In the genomic region with DNA sequence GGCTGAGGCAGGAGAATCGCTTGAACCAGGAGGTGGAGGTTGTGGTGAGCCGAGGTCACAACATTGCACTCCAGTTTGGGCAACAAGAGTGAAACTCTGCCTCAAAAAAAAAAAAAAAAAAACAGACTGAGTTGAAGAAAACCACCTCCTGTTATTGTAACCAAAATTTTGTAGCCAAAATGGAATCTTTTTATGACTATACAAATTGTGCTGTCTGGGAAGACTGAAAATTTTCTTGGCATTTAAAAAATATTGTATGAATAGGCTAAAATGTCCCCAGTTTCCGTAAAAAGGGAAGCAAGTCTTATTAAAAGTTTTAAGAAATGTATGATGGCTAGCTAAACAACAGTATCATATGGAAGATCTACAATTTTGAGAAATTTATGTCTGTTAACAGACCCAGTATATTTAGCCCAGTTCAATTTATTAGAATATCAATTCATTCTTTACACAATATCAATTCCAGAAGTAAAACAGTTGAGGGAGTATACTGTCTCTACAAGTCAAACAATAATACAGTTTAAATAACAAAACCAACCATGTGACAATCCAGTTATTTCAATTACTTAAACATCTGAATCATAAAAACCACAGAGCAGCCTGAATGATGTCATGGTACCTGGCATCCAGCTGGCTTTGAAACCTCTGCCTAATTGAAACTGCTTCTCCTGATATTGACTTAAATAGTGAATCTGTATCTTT, we compare ENCODE assay signal across 8 cellular contexts.
DNase-seq lines count a peak whose midpoint lies in the region; ATAC-seq and TF ChIP-seq lines count a peak whose summit lies in the region.

No MANE protein-coding gene starts in this region.

- peak; percentile 43 for DNase-seq in NCI-H69 (lab: John Stamatoyannopoulos, UW)
- DNase-seq in fibroblast of villous mesenchyme (ENCODE audit: low read depth) = peak; percentile 89
- no peak for DNase-seq in glutamatergic neuron
- no peak for DNase-seq in cerebellum (ENCODE audit: low spot score)
- DNase-seq in CD8-positive, alpha-beta T cell = no peak
- no peak for DNase-seq in coronary artery (ENCODE audit: low spot score)

- H3K9me3 ChIP-seq in CD8-positive, alpha-beta T cell (ENCODE audit: low read length) = no peaks in the 10 kb centered on the region

- no peaks in the 10 kb centered on the region for H3K4me1 ChIP-seq in CD8-positive, alpha-beta T cell (ENCODE audit: insufficient read depth, low read length)

- no peaks in the 10 kb centered on the region for H3K36me3 ChIP-seq in CD8-positive, alpha-beta T cell (ENCODE audit: insufficient read depth, low read length)

- no peaks in the 10 kb centered on the region for H3K27me3 ChIP-seq in CD8-positive, alpha-beta T cell (ENCODE audit: insufficient read depth, low read length)

- ATAC-seq in GM18517 (IDR thresholded peaks at IDR 0.05; ENCODE audit: unreplicated experiment) (peak; percentile 82), HG02798 (IDR thresholded peaks at IDR 0.05; ENCODE audit: poor library complexity, unreplicated experiment) (peak; percentile 67)
- no peak for ATAC-seq in CD8-positive, alpha-beta T cell

- no peak overlapping the region for H3K4me3 ChIP-seq in fibroblast of villous mesenchyme (ENCODE audit: low read depth, low read length)
- no peak overlapping the region for H3K4me3 ChIP-seq in CD8-positive, alpha-beta T cell (ENCODE audit: low read depth, low read length)
- H3K4me3 ChIP-seq in coronary artery = no peak overlapping the region

- H3K36me3 Mint-ChIP-seq in glutamatergic neuron (ENCODE audit: unreplicated experiment) = no peaks in the 10 kb centered on the region
- no peaks in the 10 kb centered on the region for H3K36me3 Mint-ChIP-seq in CD8-positive, alpha-beta T cell

- POLR2A ChIA-PET in CD8-positive, alpha-beta T cell (lab: Charles Lee) = no interaction called here

- CTCF ChIA-PET in CD8-positive, alpha-beta T cell (lab: Charles Lee) = no interaction called here

- no peak overlapping the region for H3K27ac ChIP-seq in CD8-positive, alpha-beta T cell (ENCODE audit: low read depth, low read length)
- no peak overlapping the region for H3K27ac ChIP-seq in coronary artery

- TF ChIP-seq CTCF in fibroblast of villous mesenchyme (IDR thresholded peaks at IDR 0.05; ENCODE audit: insufficient read depth, low read depth, low read length) (no peak), glutamatergic neuron (IDR thresholded peaks at IDR 0.05; ENCODE audit: partially characterized antibody, unreplicated experiment) (no peak), coronary artery (IDR thresholded peaks at IDR 0.05) (no peak)
- TF ChIP-seq CTCF in CD8-positive, alpha-beta T cell (IDR thresholded peaks at IDR 0.05) = no peak

- no peak overlapping the region for H3K4me3 Mint-ChIP-seq in glutamatergic neuron (ENCODE audit: unreplicated experiment)
- no peak overlapping the region for H3K4me3 Mint-ChIP-seq in CD8-positive, alpha-beta T cell

- intact Hi-C loops in CD8-positive, alpha-beta T cell (cut with DNase I, micrococcal nuclease) = no loop called here

- H3K9me3 Mint-ChIP-seq in glutamatergic neuron (ENCODE audit: unreplicated experiment) = no peaks in the 10 kb centered on the region
- no peaks in the 10 kb centered on the region for H3K9me3 Mint-ChIP-seq in CD8-positive, alpha-beta T cell

- no peak overlapping the region for H3K27ac Mint-ChIP-seq in glutamatergic neuron (ENCODE audit: unreplicated experiment)
- no peak overlapping the region for H3K27ac Mint-ChIP-seq in CD8-positive, alpha-beta T cell

- peaks cover 7% of the 10 kb centered on the region for H3K27me3 Mint-ChIP-seq in glutamatergic neuron (ENCODE audit: unreplicated experiment)
- no peaks in the 10 kb centered on the region for H3K27me3 Mint-ChIP-seq in CD8-positive, alpha-beta T cell (ENCODE audit: low read depth)

- no peaks in the 10 kb centered on the region for H3K4me1 Mint-ChIP-seq in glutamatergic neuron (ENCODE audit: low read depth, unreplicated experiment)
- H3K4me1 Mint-ChIP-seq in CD8-positive, alpha-beta T cell (ENCODE audit: low read depth) = no peaks in the 10 kb centered on the region

Comparison
In these comparisons a context has a peak if more than half of its experiments do, and no peak if none do; other contexts are left out.
1. DNase-seq: peak in NCI-H69 (single experiment) and fibroblast of villous mesenchyme (single experiment); none in glutamatergic neuron (single experiment), cerebellum (single experiment), CD8-positive, alpha-beta T cell (0 of 7) and coronary artery (single experiment).